ENCODE assay signal across 22 cellular contexts in the genomic region with DNA sequence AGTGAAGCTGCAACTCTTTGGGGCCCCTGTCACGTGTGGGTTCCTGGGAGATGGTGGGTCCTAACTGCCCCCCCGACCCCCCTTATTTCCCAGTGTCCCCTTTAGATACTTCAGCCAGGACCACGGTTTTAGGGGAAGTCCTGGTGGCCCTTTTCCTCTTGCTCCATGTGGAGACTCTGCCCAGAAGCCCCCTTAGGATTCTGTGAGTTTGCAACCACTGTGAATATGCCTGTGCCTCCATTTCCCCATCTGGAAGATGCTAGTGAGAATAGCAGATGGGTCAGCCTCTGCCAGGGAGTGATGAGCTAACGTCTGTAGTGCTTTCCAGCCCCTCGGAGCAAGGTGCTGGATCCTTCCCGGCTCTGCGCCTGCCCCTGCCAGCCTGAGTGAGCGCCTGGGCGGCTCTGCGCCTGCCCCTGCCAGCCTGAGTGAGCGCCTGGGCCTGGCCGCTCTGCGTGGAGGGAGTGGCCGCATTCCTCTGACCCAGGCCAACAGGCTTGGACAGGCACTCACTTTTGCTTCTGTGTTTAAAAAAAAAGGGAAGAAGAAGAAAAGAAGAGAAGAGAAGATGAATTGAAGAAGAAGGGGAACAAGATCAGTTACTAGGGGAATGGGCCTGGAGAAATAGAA. TPM values are rescaled to one million over a fixed set of nuclear protein-coding genes. Genes with fewer than 3 reads are reported as not detected.
"Had no signal": no experiment of that assay in that cellular context is flagged by ENCODE, and none has a peak within 500 bp of the region (broad histone marks: within the 10 kb centered on the region; RNA-seq: fewer than 3 reads in every experiment).

No MANE protein-coding gene starts in this region.

- ATAC-seq: left ventricle myocardium superior; mucosa of descending colon; naive thymus-derived CD8-positive, alpha-beta T cell had no signal

- H3K9me3 ChIP-seq: esophagus muscularis mucosa, mucosa of descending colon, neutrophil, ovary, right atrium auricular region, sigmoid colon, uterus had no signal

- DNase-seq: cortex of kidney; dorsolateral prefrontal cortex; effector CD8-positive, alpha-beta T cell; immature natural killer cell; kidney; left cardiac atrium; left ventricle myocardium superior; mucosa of descending colon; naive thymus-derived CD8-positive, alpha-beta T cell; ovary; sigmoid colon; stimulated activated CD4-positive, alpha-beta T cell treated with anti-CD3 and anti-CD28 coated beads, Interleukin-2, amount 100 ng/mL, for 24 hours; stimulated activated CD4-positive, alpha-beta T cell treated with anti-CD3 and anti-CD28 coated beads, Interleukin-4, amount 100 ng/mL, for 4 hours; stimulated activated naive CD4-positive, alpha-beta T cell treated with Interleukin-2 at 50 U/mL for 16 hours; uterus had no signal

- H3K4me3 ChIP-seq: dorsolateral prefrontal cortex, esophagus muscularis mucosa, mucosa of descending colon, ovary, right atrium auricular region, sigmoid colon, skin epidermis, uterus had no signal

- H3K27ac ChIP-seq: dorsolateral prefrontal cortex, neutrophil, ovary, right atrium auricular region, skin epidermis, uterus had no signal

- H3K27me3 ChIP-seq: esophagus muscularis mucosa, ovary had no signal

- H3K4me1 ChIP-seq: uterus had no signal

- H3K36me3 ChIP-seq: esophagus muscularis mucosa, neutrophil, ovary, right atrium auricular region, sigmoid colon, uterus had no signal

RNA-seq across cellular contexts. Expression of a gene that starts 6.7 kb away (rescaled TPM):
- total RNA-seq: fibroblast of villous mesenchyme; left ventricle myocardium superior; lung microvascular endothelial cell; naive thymus-derived CD8-positive, alpha-beta T cell; posterior vena cava had no signal
